In the genomic region with DNA sequence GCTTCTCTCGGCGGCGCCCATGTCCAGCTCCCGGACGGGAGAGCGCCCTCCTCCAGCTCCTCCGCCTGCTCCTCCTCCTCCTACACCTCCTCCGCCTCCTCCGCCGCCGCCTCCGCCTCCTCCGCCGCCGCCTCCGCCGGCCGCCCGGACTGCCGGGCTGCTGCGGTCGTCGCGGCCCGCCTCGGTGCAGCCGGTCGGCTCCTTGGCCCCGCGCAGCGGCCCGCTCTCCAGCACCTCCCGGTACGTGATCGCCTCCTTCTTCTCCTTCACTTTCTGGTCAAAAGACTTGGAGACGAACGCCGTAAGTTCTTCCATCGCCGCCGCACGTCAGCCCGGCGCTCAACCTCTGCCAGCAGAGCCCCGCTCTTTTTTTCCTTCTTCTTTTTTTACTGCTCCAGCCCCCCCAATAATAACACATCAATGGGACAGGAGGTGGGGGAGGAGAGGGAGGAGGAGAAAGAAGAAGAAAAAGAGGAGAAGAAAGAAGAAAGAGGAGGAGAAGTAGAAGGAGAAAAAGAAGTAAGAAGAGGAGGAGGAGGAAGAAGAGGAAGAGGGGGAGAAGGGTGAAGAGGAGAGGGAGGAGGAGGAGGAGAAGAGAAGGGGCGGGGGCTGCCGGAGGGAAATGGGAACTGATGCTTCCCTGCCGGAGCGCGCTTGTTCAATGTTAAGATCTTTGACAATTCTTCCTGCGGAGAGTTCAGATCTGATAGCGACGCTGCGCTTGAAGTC, we compare ENCODE assay signal across 1 cellular context.
TF ChIP-seq lines count a peak whose summit lies in the region.

A gene (minus strand): TSS at position 711 of the 729 bp plus-strand sequence. CDS start 396 bp downstream, at position 315.

TF ChIP-seq in HEK293, 187 proteins besides CTCF, POLR2A, EP300 and RAD21 (continued from another document):
- TF ChIP-seq, protein P1, sequence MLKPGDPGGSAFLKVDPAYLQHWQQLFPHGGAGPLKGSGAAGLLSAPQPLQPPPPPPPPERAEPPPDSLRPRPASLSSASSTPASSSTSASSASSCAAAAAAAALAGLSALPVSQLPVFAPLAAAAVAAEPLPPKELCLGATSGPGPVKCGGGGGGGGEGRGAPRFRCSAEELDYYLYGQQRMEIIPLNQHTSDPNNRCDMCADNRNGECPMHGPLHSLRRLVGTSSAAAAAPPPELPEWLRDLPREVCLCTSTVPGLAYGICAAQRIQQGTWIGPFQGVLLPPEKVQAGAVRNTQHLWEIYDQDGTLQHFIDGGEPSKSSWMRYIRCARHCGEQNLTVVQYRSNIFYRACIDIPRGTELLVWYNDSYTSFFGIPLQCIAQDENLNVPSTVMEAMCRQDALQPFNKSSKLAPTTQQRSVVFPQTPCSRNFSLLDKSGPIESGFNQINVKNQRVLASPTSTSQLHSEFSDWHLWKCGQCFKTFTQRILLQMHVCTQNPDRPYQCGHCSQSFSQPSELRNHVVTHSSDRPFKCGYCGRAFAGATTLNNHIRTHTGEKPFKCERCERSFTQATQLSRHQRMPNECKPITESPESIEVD (tag by site-specific recombination; IDR thresholded peaks at IDR 0.05) = no peak
- TF ChIP-seq ZNF433 (tag by site-specific recombination; IDR thresholded peaks at IDR 0.05; ENCODE audit: low read depth) = no peak
- no peak for TF ChIP-seq ZNF558 (tag by site-specific recombination; IDR thresholded peaks at IDR 0.05)
- TF ChIP-seq ZNF555 (tag by site-specific recombination; conservative IDR thresholded peaks at IDR 0.05) = no peak
- 0 out of 2 replicates have a peak, but pooled peaks have one; percentile 20 for TF ChIP-seq ZNF596 (tag by site-specific recombination; IDR thresholded peaks at IDR 0.05)
- TF ChIP-seq, protein P2, sequence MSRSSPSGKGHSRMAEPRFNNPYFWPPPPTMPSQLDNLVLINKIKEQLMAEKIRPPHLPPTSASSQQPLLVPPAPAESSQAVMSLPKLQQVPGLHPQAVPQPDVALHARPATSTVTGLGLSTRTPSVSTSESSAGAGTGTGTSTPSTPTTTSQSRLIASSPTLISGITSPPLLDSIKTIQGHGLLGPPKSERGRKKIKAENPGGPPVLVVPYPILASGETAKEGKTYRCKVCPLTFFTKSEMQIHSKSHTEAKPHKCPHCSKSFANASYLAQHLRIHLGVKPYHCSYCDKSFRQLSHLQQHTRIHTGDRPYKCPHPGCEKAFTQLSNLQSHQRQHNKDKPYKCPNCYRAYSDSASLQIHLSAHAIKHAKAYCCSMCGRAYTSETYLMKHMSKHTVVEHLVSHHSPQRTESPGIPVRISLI (tag by site-specific recombination; IDR thresholded peaks at IDR 0.05) = peak; percentile 40; the same call in 1 of the 2 replicates
- TF ChIP-seq ZNF701 (tag by site-specific recombination; IDR thresholded peaks at IDR 0.05) = no peak
- TF ChIP-seq, protein P3, sequence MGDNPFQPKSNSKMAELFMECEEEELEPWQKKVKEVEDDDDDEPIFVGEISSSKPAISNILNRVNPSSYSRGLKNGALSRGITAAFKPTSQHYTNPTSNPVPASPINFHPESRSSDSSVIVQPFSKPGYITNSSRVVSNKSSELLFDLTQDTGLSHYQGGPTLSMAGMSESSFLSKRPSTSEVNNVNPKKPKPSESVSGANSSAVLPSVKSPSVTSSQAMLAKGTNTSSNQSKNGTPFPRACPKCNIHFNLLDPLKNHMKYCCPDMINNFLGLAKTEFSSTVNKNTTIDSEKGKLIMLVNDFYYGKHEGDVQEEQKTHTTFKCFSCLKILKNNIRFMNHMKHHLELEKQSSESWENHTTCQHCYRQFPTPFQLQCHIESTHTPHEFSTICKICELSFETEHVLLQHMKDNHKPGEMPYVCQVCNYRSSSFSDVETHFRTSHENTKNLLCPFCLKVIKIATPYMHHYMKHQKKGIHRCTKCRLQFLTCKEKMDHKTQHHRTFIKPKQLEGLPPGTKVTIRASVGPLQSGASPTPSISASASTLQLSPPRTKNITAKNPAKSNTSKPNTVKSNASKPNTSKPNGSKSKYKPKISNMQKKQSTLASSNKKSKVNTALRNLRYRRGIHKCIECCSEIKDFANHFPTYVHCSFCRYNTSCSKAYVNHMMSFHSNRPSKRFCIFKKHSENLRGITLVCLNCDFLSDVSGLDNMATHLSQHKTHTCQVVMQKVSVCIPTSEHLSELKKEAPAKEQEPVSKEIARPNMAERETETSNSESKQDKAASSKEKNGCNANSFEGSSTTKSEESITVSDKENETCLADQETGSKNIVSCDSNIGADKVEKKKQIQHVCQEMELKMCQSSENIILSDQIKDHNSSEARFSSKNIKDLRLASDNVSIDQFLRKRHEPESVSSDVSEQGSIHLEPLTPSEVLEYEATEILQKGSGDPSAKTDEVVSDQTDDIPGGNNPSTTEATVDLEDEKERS (tag by site-specific recombination; IDR thresholded peaks at IDR 0.05) = no peak
- TF ChIP-seq ZNF660 (tag by site-specific recombination; IDR thresholded peaks at IDR 0.05) = peak; percentile 62; the same call in 1 of the 2 replicates
- TF ChIP-seq, protein P4, sequence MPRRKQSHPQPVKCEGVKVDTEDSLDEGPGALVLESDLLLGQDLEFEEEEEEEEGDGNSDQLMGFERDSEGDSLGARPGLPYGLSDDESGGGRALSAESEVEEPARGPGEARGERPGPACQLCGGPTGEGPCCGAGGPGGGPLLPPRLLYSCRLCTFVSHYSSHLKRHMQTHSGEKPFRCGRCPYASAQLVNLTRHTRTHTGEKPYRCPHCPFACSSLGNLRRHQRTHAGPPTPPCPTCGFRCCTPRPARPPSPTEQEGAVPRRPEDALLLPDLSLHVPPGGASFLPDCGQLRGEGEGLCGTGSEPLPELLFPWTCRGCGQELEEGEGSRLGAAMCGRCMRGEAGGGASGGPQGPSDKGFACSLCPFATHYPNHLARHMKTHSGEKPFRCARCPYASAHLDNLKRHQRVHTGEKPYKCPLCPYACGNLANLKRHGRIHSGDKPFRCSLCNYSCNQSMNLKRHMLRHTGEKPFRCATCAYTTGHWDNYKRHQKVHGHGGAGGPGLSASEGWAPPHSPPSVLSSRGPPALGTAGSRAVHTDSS (tag by site-specific recombination; IDR thresholded peaks at IDR 0.05) = peak; percentile 96
- TF ChIP-seq ZFHX2 (tag by site-specific recombination; conservative IDR thresholded peaks at IDR 0.05) = peak; percentile 94
- TF ChIP-seq ZFP3 (tag by site-specific recombination; IDR thresholded peaks at IDR 0.05; ENCODE audit: low read depth) = peak; percentile 78
- TF ChIP-seq, protein P5, sequence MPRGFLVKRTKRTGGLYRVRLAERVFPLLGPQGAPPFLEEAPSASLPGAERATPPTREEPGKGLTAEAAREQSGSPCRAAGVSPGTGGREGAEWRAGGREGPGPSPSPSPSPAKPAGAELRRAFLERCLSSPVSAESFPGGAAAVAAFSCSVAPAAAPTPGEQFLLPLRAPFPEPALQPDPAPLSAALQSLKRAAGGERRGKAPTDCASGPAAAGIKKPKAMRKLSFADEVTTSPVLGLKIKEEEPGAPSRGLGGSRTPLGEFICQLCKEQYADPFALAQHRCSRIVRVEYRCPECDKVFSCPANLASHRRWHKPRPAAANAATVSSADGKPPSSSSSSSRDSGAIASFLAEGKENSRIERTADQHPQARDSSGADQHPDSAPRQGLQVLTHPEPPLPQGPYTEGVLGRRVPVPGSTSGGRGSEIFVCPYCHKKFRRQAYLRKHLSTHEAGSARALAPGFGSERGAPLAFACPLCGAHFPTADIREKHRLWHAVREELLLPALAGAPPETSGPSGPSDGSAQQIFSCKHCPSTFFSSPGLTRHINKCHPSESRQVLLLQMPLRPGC (tag by site-specific recombination; IDR thresholded peaks at IDR 0.05) = no peak
- TF ChIP-seq SP7 (tag by site-specific recombination; IDR thresholded peaks at IDR 0.05) = 0 out of 2 replicates have a peak, but pooled peaks have one; percentile 3
- TF ChIP-seq ZNF24 (tag by site-specific recombination; IDR thresholded peaks at IDR 0.05) = no peak
- TF ChIP-seq, protein P6, sequence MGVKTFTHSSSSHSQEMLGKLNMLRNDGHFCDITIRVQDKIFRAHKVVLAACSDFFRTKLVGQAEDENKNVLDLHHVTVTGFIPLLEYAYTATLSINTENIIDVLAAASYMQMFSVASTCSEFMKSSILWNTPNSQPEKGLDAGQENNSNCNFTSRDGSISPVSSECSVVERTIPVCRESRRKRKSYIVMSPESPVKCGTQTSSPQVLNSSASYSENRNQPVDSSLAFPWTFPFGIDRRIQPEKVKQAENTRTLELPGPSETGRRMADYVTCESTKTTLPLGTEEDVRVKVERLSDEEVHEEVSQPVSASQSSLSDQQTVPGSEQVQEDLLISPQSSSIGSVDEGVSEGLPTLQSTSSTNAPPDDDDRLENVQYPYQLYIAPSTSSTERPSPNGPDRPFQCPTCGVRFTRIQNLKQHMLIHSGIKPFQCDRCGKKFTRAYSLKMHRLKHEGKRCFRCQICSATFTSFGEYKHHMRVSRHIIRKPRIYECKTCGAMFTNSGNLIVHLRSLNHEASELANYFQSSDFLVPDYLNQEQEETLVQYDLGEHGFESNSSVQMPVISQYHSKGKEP (tag by site-specific recombination; IDR thresholded peaks at IDR 0.05) = no peak
- TF ChIP-seq ZNF623 (tag by site-specific recombination; IDR thresholded peaks at IDR 0.05) = no peak
- no peak for TF ChIP-seq ZBTB48 (tag by site-specific recombination; IDR thresholded peaks at IDR 0.05)
- TF ChIP-seq ZNF239 (tag by site-specific recombination; IDR thresholded peaks at IDR 0.05) = no peak
- no peak for TF ChIP-seq ZNF302 (tag by site-specific recombination; IDR thresholded peaks at IDR 0.05; ENCODE audit: low read depth)
- TF ChIP-seq PRDM1 (tag by site-specific recombination; IDR thresholded peaks at IDR 0.05) = peak; percentile 18; the same call in 1 of the 2 replicates
- TF ChIP-seq KLF7 (tag by site-specific recombination; IDR thresholded peaks at IDR 0.05; ENCODE audit: borderline replicate concordance) = peak; percentile 68; the same call in 1 of the 2 replicates
- no peak for TF ChIP-seq SETDB1 (IDR thresholded peaks at IDR 0.05; ENCODE audit: insufficient read length, low read length)
- peak; percentile 53; the same call in 1 of the 2 replicates for TF ChIP-seq GLIS2 (tag by site-specific recombination; IDR thresholded peaks at IDR 0.05)
- TF ChIP-seq, protein P7, sequence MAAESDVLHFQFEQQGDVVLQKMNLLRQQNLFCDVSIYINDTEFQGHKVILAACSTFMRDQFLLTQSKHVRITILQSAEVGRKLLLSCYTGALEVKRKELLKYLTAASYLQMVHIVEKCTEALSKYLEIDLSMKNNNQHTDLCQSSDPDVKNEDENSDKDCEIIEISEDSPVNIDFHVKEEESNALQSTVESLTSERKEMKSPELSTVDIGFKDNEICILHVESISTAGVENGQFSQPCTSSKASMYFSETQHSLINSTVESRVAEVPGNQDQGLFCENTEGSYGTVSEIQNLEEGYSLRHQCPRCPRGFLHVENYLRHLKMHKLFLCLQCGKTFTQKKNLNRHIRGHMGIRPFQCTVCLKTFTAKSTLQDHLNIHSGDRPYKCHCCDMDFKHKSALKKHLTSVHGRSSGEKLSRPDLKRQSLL (tag by site-specific recombination; IDR thresholded peaks at IDR 0.05) = no peak; the same call in 1 of the 2 replicates
- TF ChIP-seq ZNF747 (tag by site-specific recombination; IDR thresholded peaks at IDR 0.05) = no peak
- TF ChIP-seq, protein P8, sequence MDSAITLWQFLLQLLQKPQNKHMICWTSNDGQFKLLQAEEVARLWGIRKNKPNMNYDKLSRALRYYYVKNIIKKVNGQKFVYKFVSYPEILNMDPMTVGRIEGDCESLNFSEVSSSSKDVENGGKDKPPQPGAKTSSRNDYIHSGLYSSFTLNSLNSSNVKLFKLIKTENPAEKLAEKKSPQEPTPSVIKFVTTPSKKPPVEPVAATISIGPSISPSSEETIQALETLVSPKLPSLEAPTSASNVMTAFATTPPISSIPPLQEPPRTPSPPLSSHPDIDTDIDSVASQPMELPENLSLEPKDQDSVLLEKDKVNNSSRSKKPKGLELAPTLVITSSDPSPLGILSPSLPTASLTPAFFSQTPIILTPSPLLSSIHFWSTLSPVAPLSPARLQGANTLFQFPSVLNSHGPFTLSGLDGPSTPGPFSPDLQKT (IDR thresholded peaks at IDR 0.05; ENCODE audit: borderline replicate concordance, low read depth, low read length) = no peak
- TF ChIP-seq ZEB2 (tag by site-specific recombination; IDR thresholded peaks at IDR 0.05) = 0 out of 2 replicates have a peak, but pooled peaks have one; percentile 9
- TF ChIP-seq FEZF1 (tag by site-specific recombination; IDR thresholded peaks at IDR 0.05) = no peak
- no peak for TF ChIP-seq ZNF626 (tag by site-specific recombination; IDR thresholded peaks at IDR 0.05)
- no peak for TF ChIP-seq BCL11A (tag by site-specific recombination; IDR thresholded peaks at IDR 0.05; ENCODE audit: low read depth)
- TF ChIP-seq ZNF132 (tag by site-specific recombination; IDR thresholded peaks at IDR 0.05; ENCODE audit: borderline replicate concordance) = no peak
